In genomic region chr9:117784996-117785395, GRCh38 we compare ENCODE assay signal across 16 cellular contexts.
DNase-seq lines count a peak whose midpoint lies in the region; ATAC-seq and TF ChIP-seq lines count a peak whose summit lies in the region.
"Had no signal": no experiment of that assay in that cellular context is flagged by ENCODE, and none has a peak within 500 bp of the region (broad histone marks: within the 10 kb centered on the region; RNA-seq: fewer than 3 reads in every experiment).

No MANE protein-coding gene starts in this region.

- H4K5ac ChIP-seq in mesendoderm (ENCODE audit: low read length) = no peak overlapping the region

- no peak overlapping the region for H3K27ac Mint-ChIP-seq in GM23338
- H3K27ac Mint-ChIP-seq: CD8-positive, alpha-beta memory T cell; HFFc6 had no signal

- H3K4me3 ChIP-seq in GM23338 = no peak overlapping the region
- H3K4me3 ChIP-seq in mesendoderm (ENCODE audit: low read length) = no peak overlapping the region
- H3K4me3 ChIP-seq: A549, BLaER1 had no signal

- H3K9me2 ChIP-seq in GM23338 (ENCODE audit: insufficient read depth) = no peaks in the 10 kb centered on the region

- WGBS in mesendoderm (ENCODE audit: extremely low coverage, insufficient coverage, low lambda C conversion rate) = no CpG with 5 or more reads among the region's 1 CpG

- H3K23ac ChIP-seq in mesendoderm (ENCODE audit: low read length) = no peak overlapping the region

- H3K4ac ChIP-seq in mesendoderm (ENCODE audit: low read depth, low read length) = no peak overlapping the region

- H3K4me1 ChIP-seq in GM23338 (ENCODE audit: insufficient read depth) = peaks cover under 1% of the 10 kb centered on the region; the same call in 1 of the 2 replicates
- peaks cover 2% of the 10 kb centered on the region for H3K4me1 ChIP-seq in mesendoderm (ENCODE audit: control insufficient read depth, low read depth, low read length)
- H3K4me1 ChIP-seq: A549, Caco-2 had no signal

- no peaks in the 10 kb centered on the region for H4K20me1 ChIP-seq in GM23338 (replicated peaks; ENCODE audit: insufficient read depth)
- H4K20me1 ChIP-seq: BLaER1 had no signal

- H2BK5ac ChIP-seq in mesendoderm (ENCODE audit: low read length) = no peak overlapping the region

- no peaks in the 10 kb centered on the region for H3K79me2 ChIP-seq in GM23338 (replicated peaks; ENCODE audit: insufficient read depth)
- H3K79me2 ChIP-seq in mesendoderm (ENCODE audit: control insufficient read depth, insufficient read depth, low read length) = no peaks in the 10 kb centered on the region

- no peak overlapping the region for H3K9ac ChIP-seq in mesendoderm (ENCODE audit: low read length)
- H3K9ac ChIP-seq: BLaER1 had no signal

- H3K79me1 ChIP-seq in mesendoderm (ENCODE audit: low read length) = no peaks in the 10 kb centered on the region

- ATAC-seq in GM23338 (no peak), GM21717 (IDR thresholded peaks at IDR 0.05; ENCODE audit: unreplicated experiment) (no peak)
- ATAC-seq: A549 had no signal

- H3K4me3 Mint-ChIP-seq in GM23338 = no peak overlapping the region
- H3K4me3 Mint-ChIP-seq: CD8-positive, alpha-beta memory T cell; HFFc6 had no signal

- H2AK5ac ChIP-seq in mesendoderm (ENCODE audit: low read length) = no peak overlapping the region

- no peaks in the 10 kb centered on the region for H3K4me1 Mint-ChIP-seq in GM23338

- TF ChIP-seq CTCF in GM23338 (conservative IDR thresholded peaks at IDR 0.05; ENCODE audit: low read depth in 2 of 2) = no peak

- H2BK120ac ChIP-seq in mesendoderm (ENCODE audit: low read depth, low read length) = no peak overlapping the region

- H3K36me3 Mint-ChIP-seq in GM23338 (ENCODE audit: low read depth) = no peaks in the 10 kb centered on the region
- H3K36me3 Mint-ChIP-seq: CD8-positive, alpha-beta memory T cell had no signal

- no peak overlapping the region for H4K8ac ChIP-seq in mesendoderm (ENCODE audit: low read depth, low read length)

- no peak overlapping the region for H3K18ac ChIP-seq in mesendoderm (ENCODE audit: low read length)

- H2AFZ ChIP-seq in GM23338 = peak overlapping the region; percentile 56

- H3K56ac ChIP-seq in mesendoderm (ENCODE audit: low read length) = no peak overlapping the region

- peak; percentile 55 for DNase-seq in D341Med (ENCODE audit: low spot score)
- DNase-seq in GM23338 (ENCODE audit: low spot score) = no peak
- peak; percentile 62 for DNase-seq in NCI-H69 (lab: John Stamatoyannopoulos, UW)
- peak; percentile 84 for DNase-seq in mesendoderm
- DNase-seq in activated naive CD4-positive, alpha-beta T cell (lab: John Stamatoyannopoulos, UW) = no peak
- no peak for DNase-seq in HT-29 (ENCODE audit: low spot score)
- DNase-seq: Caco-2; CD8-positive, alpha-beta memory T cell; DMS153; DMS79 treated with DMSO at 0.1 percent for 48 hours; EL; HCEC 1CT; HFFc6 had no signal

- H3K27ac ChIP-seq in GM23338 (ENCODE audit: low read depth) = no peak overlapping the region
- no peak overlapping the region for H3K27ac ChIP-seq in mesendoderm (ENCODE audit: low read depth, low read length)
- H3K27ac ChIP-seq: A549, BLaER1 had no signal

- H3K4me2 ChIP-seq in GM23338 = no peak overlapping the region
- no peak overlapping the region for H3K4me2 ChIP-seq in mesendoderm (ENCODE audit: low read length)
- H3K4me2 ChIP-seq: A549, BLaER1 had no signal

- no peaks in the 10 kb centered on the region for H3K27me3 ChIP-seq in GM23338 (ENCODE audit: insufficient read depth)
- H3K27me3 ChIP-seq in mesendoderm (ENCODE audit: insufficient read depth, low read length, poor library complexity) = no peaks in the 10 kb centered on the region
- H3K27me3 ChIP-seq: BLaER1 had no signal

- no peaks in the 10 kb centered on the region for H3F3A ChIP-seq in GM23338 (replicated peaks; ENCODE audit: low read depth)

- H3K36me3 ChIP-seq in GM23338 (ENCODE audit: insufficient read depth) (no peaks in the 10 kb centered on the region), mesendoderm (ENCODE audit: control insufficient read depth, insufficient read depth, low read length) (no peaks in the 10 kb centered on the region)
- H3K36me3 ChIP-seq: BLaER1 had no signal

- no peak overlapping the region for H2BK15ac ChIP-seq in mesendoderm (replicated peaks; ENCODE audit: low read depth)

- H3K27me3 Mint-ChIP-seq in GM23338 (ENCODE audit: insufficient read depth, low read depth, poor library complexity) = no peaks in the 10 kb centered on the region

- peaks cover 18% of the 10 kb centered on the region for H3K9me3 Mint-ChIP-seq in GM23338
- H3K9me3 Mint-ChIP-seq: CD8-positive, alpha-beta memory T cell had no signal

TF ChIP-seq in GM23338, 12 proteins besides CTCF, POLR2A, EP300 and RAD21 (continues in another document):
- TF ChIP-seq ZNF462 (CRISPR knock-in tag; IDR thresholded peaks at IDR 0.05) (no peak), EZH2phosphoT487 (IDR thresholded peaks at IDR 0.05; ENCODE audit: unreplicated experiment) (no peak)

Comparison
In these comparisons a context has a peak if more than half of its experiments do, and no peak if none do; other contexts are left out.
1. DNase-seq: peak in D341Med (single experiment), NCI-H69 (single experiment) and mesendoderm (single experiment); none in GM23338 (single experiment), activated naive CD4-positive, alpha-beta T cell (0 of 4) and HT-29 (single experiment).